In the genomic region with DNA sequence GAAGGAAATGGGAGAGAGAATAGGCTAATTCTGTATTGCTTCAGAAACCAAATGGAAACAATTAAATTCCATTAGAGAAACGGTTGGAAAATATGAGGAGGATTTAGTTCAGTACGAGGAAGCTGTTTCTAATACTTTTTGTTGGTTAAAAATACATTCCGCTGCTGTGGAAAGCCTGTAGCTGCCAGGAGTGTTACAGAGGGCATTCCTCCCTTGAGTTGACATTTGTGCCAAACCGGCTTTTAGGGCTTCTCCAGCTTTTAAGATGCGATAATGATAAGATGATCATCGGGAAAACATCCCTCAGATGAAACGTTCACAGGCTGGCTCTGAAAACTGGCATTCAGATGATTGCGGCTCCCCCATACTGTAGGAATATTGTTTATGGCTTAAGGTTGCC, we compare ENCODE assay signal across 24 cellular contexts.
DNase-seq lines count a peak whose midpoint lies in the region; ATAC-seq and TF ChIP-seq lines count a peak whose summit lies in the region.
"Had no signal": no experiment of that assay in that cellular context is flagged by ENCODE, and none has a peak within 500 bp of the region (broad histone marks: within the 10 kb centered on the region; RNA-seq: fewer than 3 reads in every experiment).

No MANE protein-coding gene starts in this region.

- CTCF ChIA-PET in WTC11 (lab: Charles Lee), result no interaction called here

- H3K4me1 Mint-ChIP-seq in WTC11 (peaks cover 10% of the 10 kb centered on the region), natural killer cell (peaks cover 11 to 12% of the 10 kb centered on the region in 2 donors)

- H3K9me3 Mint-ChIP-seq in WTC11 (no peaks in the 10 kb centered on the region), natural killer cell (no peaks in the 10 kb centered on the region)
- H3K9me3 Mint-ChIP-seq: activated B cell treated with CpG ODN at 0.5 μM for 24 hours; activated naive CD4-positive, alpha-beta T cell treated with anti-CD3 and anti-CD28 coated beads, Interleukin-2, amount 50 U/mL, for 24 hours; activated T-cell treated with anti-CD3 and anti-CD28 coated beads, Interleukin-2, amount 50 U/mL, for 4 hours; IgD-negative memory B cell; naive B cell; stimulated activated naive CD8-positive, alpha-beta T cell treated with anti-CD3 and anti-CD28 coated beads, Interleukin-15, Interleukin-2, amounts not matched to agents 100 ng/mL and 50 ng/mL, for 24 hours had no signal

- peaks cover 9% of the 10 kb centered on the region for H3K36me3 Mint-ChIP-seq in WTC11
- no peaks in the 10 kb centered on the region for H3K36me3 Mint-ChIP-seq in natural killer cell
- H3K36me3 Mint-ChIP-seq: activated naive CD4-positive, alpha-beta T cell treated with anti-CD3 and anti-CD28 coated beads, Interleukin-2, amount 50 U/mL, for 24 hours; CD4-positive, CD25-positive, alpha-beta regulatory T cell had no signal

- H3K27me3 Mint-ChIP-seq in WTC11 (ENCODE audit: low read depth) (no peaks in the 10 kb centered on the region), natural killer cell (ENCODE audit: low read depth in 2 of 2) (peaks cover 0 to 13% of the 10 kb centered on the region in 2 donors)
- H3K27me3 Mint-ChIP-seq: activated B cell treated with CpG ODN at 0.5 μM for 24 hours; activated naive CD4-positive, alpha-beta T cell treated with anti-CD3 and anti-CD28 coated beads, Interleukin-2, amount 50 U/mL, for 24 hours; CD4-positive, CD25-positive, alpha-beta regulatory T cell; IgD-negative memory B cell; naive B cell; stimulated activated naive CD8-positive, alpha-beta T cell treated with anti-CD3 and anti-CD28 coated beads, Interleukin-15, Interleukin-2, amounts not matched to agents 100 ng/mL and 50 ng/mL, for 24 hours had no signal

- POLR2A ChIA-PET in WTC11 (lab: Charles Lee), result no interaction called here

- intact Hi-C loops in natural killer cell (cut with micrococcal nuclease), result no loop called here

- no peak for ATAC-seq in WTC11
- peak; percentile 57 for ATAC-seq in omental fat pad (ENCODE audit: low FRiP score)
- ATAC-seq in GM18870 (IDR thresholded peaks at IDR 0.05; ENCODE audit: unreplicated experiment), result no peak
- ATAC-seq in natural killer cell, result no peak
- ATAC-seq: activated CD8-positive, alpha-beta T cell treated with anti-CD3 and anti-CD28 coated beads, Interleukin-2, amount 10 ng/mL, durations not matched to agents 7 days and 5 days; activated T-cell treated with anti-CD3 and anti-CD28 coated beads, Interleukin-2, amount 50 U/mL, for 4 hours; PC-3 had no signal

- H3K27ac Mint-ChIP-seq in WTC11 (peak overlapping the region; percentile 5; the same call in 1 of the 2 replicates), natural killer cell (no peak overlapping the region)
- H3K27ac Mint-ChIP-seq: activated B cell treated with CpG ODN at 0.5 μM for 24 hours; activated CD8-positive, alpha-beta T cell treated with anti-CD3 and anti-CD28 coated beads, Interleukin-2, amount 10 ng/mL, durations not matched to agents 7 days and 5 days; activated naive CD4-positive, alpha-beta T cell treated with anti-CD3 and anti-CD28 coated beads, Interleukin-2, amount 50 U/mL, for 24 hours; CD4-positive, CD25-positive, alpha-beta regulatory T cell; IgD-negative memory B cell; naive B cell; stimulated activated naive CD8-positive, alpha-beta T cell treated with anti-CD3 and anti-CD28 coated beads, Interleukin-15, Interleukin-2, amounts not matched to agents 100 ng/mL and 50 ng/mL, for 24 hours had no signal

- H3K4me3 Mint-ChIP-seq in WTC11 (no peak overlapping the region), natural killer cell (no peak overlapping the region)
- H3K4me3 Mint-ChIP-seq: activated B cell treated with CpG ODN at 0.5 μM for 24 hours; activated CD8-positive, alpha-beta T cell treated with anti-CD3 and anti-CD28 coated beads, Interleukin-2, amount 10 ng/mL, durations not matched to agents 7 days and 5 days; activated naive CD4-positive, alpha-beta T cell treated with anti-CD3 and anti-CD28 coated beads, Interleukin-2, amount 50 U/mL, for 24 hours; activated T-cell treated with anti-CD3 and anti-CD28 coated beads, Interleukin-2, amount 50 U/mL, for 4 hours; CD4-positive, CD25-positive, alpha-beta regulatory T cell; IgD-negative memory B cell; naive B cell; stimulated activated naive CD8-positive, alpha-beta T cell treated with anti-CD3 and anti-CD28 coated beads, Interleukin-15, Interleukin-2, amounts not matched to agents 100 ng/mL and 50 ng/mL, for 24 hours had no signal

- TF ChIP-seq CTCF in AG09319 (IDR thresholded peaks at IDR 0.05; ENCODE audit: low read depth, low read length) (no peak), WTC11 (IDR thresholded peaks at IDR 0.05) (no peak), omental fat pad (IDR thresholded peaks at IDR 0.05) (no peak), natural killer cell (IDR thresholded peaks at IDR 0.05) (no peak)

- DNase-seq in AG09319 (ENCODE audit: extremely low read depth, low read depth), result peak; percentile 70
- no peak for DNase-seq in WTC11 (ENCODE audit: low spot score)
- DNase-seq in fibroblast of gingiva (ENCODE audit: low read depth), result peak; percentile 90
- DNase-seq in omental fat pad (ENCODE audit: low spot score), result no peak
- DNase-seq in natural killer cell, result no peak
- DNase-seq in stimulated activated CD4-positive, alpha-beta T cell treated with anti-CD3 and anti-CD28 coated beads, Interleukin-4, amount 100 ng/mL, for 4 hours, result no peak
- no peak for DNase-seq in HCEC 1CT
- DNase-seq: activated B cell treated with CpG ODN at 0.5 μM for 24 hours; activated CD8-positive, alpha-beta T cell treated with anti-CD3 and anti-CD28 coated beads, Interleukin-2, amount 10 ng/mL, durations not matched to agents 7 days and 5 days; activated T-cell treated with anti-CD3 and anti-CD28 coated beads, Interleukin-2, amount 50 U/mL, for 4 hours; CD4-positive, CD25-positive, alpha-beta regulatory T cell; DMS 273 treated with DMSO at 0.1 percent for 48 hours; erythroblast; MG63; naive B cell; NCI-H1694; PC-3; SIG-M5; stimulated activated CD4-positive, alpha-beta T cell treated with anti-CD3 and anti-CD28 coated beads, Interleukin-2, amount 100 ng/mL, for 24 hours; T-helper 2 cell had no signal

TF ChIP-seq in WTC11, 78 proteins besides CTCF, POLR2A, EP300 and RAD21 (continues in another document):
- TF ChIP-seq FOXP1 (CRISPR knock-in tag; IDR thresholded peaks at IDR 0.05; ENCODE audit: borderline replicate concordance) (no peak), PRRX2 (CRISPR knock-in tag; IDR thresholded peaks at IDR 0.05) (no peak), NFE2L1 (CRISPR knock-in tag; IDR thresholded peaks at IDR 0.05) (no peak), CBFB (CRISPR knock-in tag; IDR thresholded peaks at IDR 0.05; ENCODE audit: low read depth) (no peak), E2F1 (CRISPR knock-in tag; IDR thresholded peaks at IDR 0.05) (no peak), ATF1 (CRISPR knock-in tag; IDR thresholded peaks at IDR 0.05) (no peak), AFF4 (CRISPR knock-in tag; IDR thresholded peaks at IDR 0.05; ENCODE audit: borderline replicate concordance) (no peak), ESRRA (CRISPR knock-in tag; IDR thresholded peaks at IDR 0.05; ENCODE audit: borderline replicate concordance) (no peak)
- TF ChIP-seq, protein P1, sequence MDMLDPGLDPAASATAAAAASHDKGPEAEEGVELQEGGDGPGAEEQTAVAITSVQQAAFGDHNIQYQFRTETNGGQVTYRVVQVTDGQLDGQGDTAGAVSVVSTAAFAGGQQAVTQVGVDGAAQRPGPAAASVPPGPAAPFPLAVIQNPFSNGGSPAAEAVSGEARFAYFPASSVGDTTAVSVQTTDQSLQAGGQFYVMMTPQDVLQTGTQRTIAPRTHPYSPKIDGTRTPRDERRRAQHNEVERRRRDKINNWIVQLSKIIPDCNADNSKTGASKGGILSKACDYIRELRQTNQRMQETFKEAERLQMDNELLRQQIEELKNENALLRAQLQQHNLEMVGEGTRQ (CRISPR knock-in tag; IDR thresholded peaks at IDR 0.05), result no peak

Comparison
In these comparisons a context has a peak if more than half of its experiments do, and no peak if none do; other contexts are left out.
1. DNase-seq: peak in AG09319 (single experiment) and fibroblast of gingiva (single experiment); none in WTC11 (single experiment), omental fat pad (single experiment), natural killer cell (single experiment), stimulated activated CD4-positive, alpha-beta T cell treated with anti-CD3 and anti-CD28 coated beads, Interleukin-4, amount 100 ng/mL, for 4 hours (0 of 2) and HCEC 1CT (single experiment).